18 cellular contexts compared by ENCODE assay signal in genomic region chr10:34200355-34200901, GRCh38.
DNase-seq lines count a peak whose midpoint lies in the region; ATAC-seq and TF ChIP-seq lines count a peak whose summit lies in the region.
"Had no signal": no experiment of that assay in that cellular context is flagged by ENCODE, and none has a peak within 500 bp of the region (broad histone marks: within the 10 kb centered on the region; RNA-seq: fewer than 3 reads in every experiment).

No MANE protein-coding gene starts in this region.

- 15% methylated on average over 4 of the region's 4 CpGs for WGBS in smooth muscle cell (ENCODE audit: low lambda C conversion rate)
- WGBS in GM23248 (ENCODE audit: low coverage in 1 of 2, low lambda C conversion rate in 2 of 2, missing lambda C conversion rate in 2 of 2), 2 experiments = 49 to 57% methylated on average over 4 of the region's 4 CpGs

- ATAC-seq in Right ventricle myocardium inferior = peak; percentile 37
- ATAC-seq: gastrocnemius medialis had no signal

- no peaks in the 10 kb centered on the region for H3K9me2 ChIP-seq in GM23248 (ENCODE audit: insufficient read depth)

- H3K4me1 Mint-ChIP-seq in activated CD4-positive, alpha-beta T cell treated with anti-CD3 and anti-CD28 coated beads, Interleukin-2, amount 10 ng/mL, durations not matched to agents 7 days and 5 days = peaks cover 1% of the 10 kb centered on the region

- POLR2A ChIA-PET in activated CD4-positive, alpha-beta T cell treated with anti-CD3 and anti-CD28 coated beads, Interleukin-2, amount 10 ng/mL, durations not matched to agents 7 days and 5 days (lab: Charles Lee) = no interaction called here

- H3F3A ChIP-seq in smooth muscle cell (ENCODE audit: low read depth) (peaks cover 7% of the 10 kb centered on the region), GM23248 (ENCODE audit: insufficient read depth) (no peaks in the 10 kb centered on the region)

- DNase-seq in Right ventricle myocardium inferior (ENCODE audit: missing footprints) (no peak), right atrium auricular region (ENCODE audit: low spot score) (no peak), NCI-H2227 (lab: John Stamatoyannopoulos, UW; ENCODE audit: unreplicated experiment) (peak; percentile 33), fibroblast of villous mesenchyme (ENCODE audit: low read depth) (peak; percentile 36), smooth muscle cell (lab: John Stamatoyannopoulos, UW; ENCODE audit: unreplicated experiment) (no peak), GM23248 (no peak)
- no peak for DNase-seq in activated CD4-positive, alpha-beta T cell treated with anti-CD3 and anti-CD28 coated beads, Interleukin-2, amount 10 ng/mL, durations not matched to agents 7 days and 5 days
- DNase-seq in stimulated activated CD4-positive, alpha-beta T cell treated with anti-CD3 and anti-CD28 coated beads, Interleukin-1b, Interleukin-23, amount 100 ng/mL, for 48 hours = no peak
- DNase-seq: activated CD4-positive, alpha-beta T cell treated with anti-CD3 and anti-CD28 coated beads, Interleukin-2, amount 50 U/mL, for 48 hours; activated effector memory CD4-positive, alpha-beta T cell treated with Interleukin-2 at 50 U/mL for 16 hours; effector CD8-positive, alpha-beta T cell; gastrocnemius medialis; kidney; NCI-H187; PC-9; stimulated activated CD4-positive, alpha-beta T cell treated with anti-CD3 and anti-CD28 coated beads, Interleukin-2, amount 100 ng/mL, for 48 hours; uterus had no signal

- no peaks in the 10 kb centered on the region for H4K20me1 ChIP-seq in smooth muscle cell (ENCODE audit: low read depth)
- H4K20me1 ChIP-seq in GM23248 (ENCODE audit: insufficient read depth) = no peaks in the 10 kb centered on the region

- in situ Hi-C loops in GM23248 (cut with MboI) = no loop called here

- CTCF ChIA-PET in activated CD4-positive, alpha-beta T cell treated with anti-CD3 and anti-CD28 coated beads, Interleukin-2, amount 10 ng/mL, durations not matched to agents 7 days and 5 days (lab: Charles Lee) = no interaction called here

- H3K27ac ChIP-seq in right atrium auricular region (no peak overlapping the region), smooth muscle cell (ENCODE audit: low read depth) (no peak overlapping the region), GM23248 (no peak overlapping the region)
- H3K27ac ChIP-seq: gastrocnemius medialis, PC-9, uterus had no signal

- H3K9me3 ChIP-seq in right atrium auricular region = no peaks in the 10 kb centered on the region
- H3K9me3 ChIP-seq in smooth muscle cell (replicated peaks; ENCODE audit: low read depth) = no peaks in the 10 kb centered on the region
- H3K9me3 ChIP-seq in GM23248 (ENCODE audit: low read depth) = no peaks in the 10 kb centered on the region
- H3K9me3 ChIP-seq: gastrocnemius medialis, uterus had no signal

- H3K27ac Mint-ChIP-seq in activated CD4-positive, alpha-beta T cell treated with anti-CD3 and anti-CD28 coated beads, Interleukin-2, amount 10 ng/mL, durations not matched to agents 7 days and 5 days = no peak overlapping the region
- H3K27ac Mint-ChIP-seq: T-helper 1 cell treated with Interleukin-12 subunit alpha and Interleukin-12 subunit beta and Interleukin-4 antibody, amounts not matched to agents 30 μg/mL and 1 μg/mL, for 36 hours had no signal

- H3K9ac ChIP-seq in smooth muscle cell (ENCODE audit: low read depth) = no peak overlapping the region
- H3K9ac ChIP-seq in GM23248 = no peak overlapping the region

- H3K36me3 ChIP-seq in right atrium auricular region (no peaks in the 10 kb centered on the region), smooth muscle cell (ENCODE audit: low read depth) (no peaks in the 10 kb centered on the region), GM23248 (ENCODE audit: low read depth) (no peaks in the 10 kb centered on the region)
- H3K36me3 ChIP-seq: gastrocnemius medialis, uterus had no signal

- H2AFZ ChIP-seq in smooth muscle cell (ENCODE audit: low read depth) = no peak overlapping the region
- no peak overlapping the region for H2AFZ ChIP-seq in GM23248
- H2AFZ ChIP-seq: PC-9 had no signal

- H3K4me1 ChIP-seq in right atrium auricular region (no peaks in the 10 kb centered on the region), smooth muscle cell (ENCODE audit: low read depth) (peaks cover 6% of the 10 kb centered on the region), GM23248 (ENCODE audit: insufficient read depth) (no peaks in the 10 kb centered on the region)
- H3K4me1 ChIP-seq: gastrocnemius medialis, uterus had no signal

- H3K4me3 Mint-ChIP-seq in activated CD4-positive, alpha-beta T cell treated with anti-CD3 and anti-CD28 coated beads, Interleukin-2, amount 10 ng/mL, durations not matched to agents 7 days and 5 days = no peak overlapping the region
- H3K4me3 Mint-ChIP-seq: T-helper 1 cell treated with Interleukin-12 subunit alpha and Interleukin-12 subunit beta and Interleukin-4 antibody, amounts not matched to agents 30 μg/mL and 1 μg/mL, for 36 hours had no signal

- no peak for TF ChIP-seq CTCF in right atrium auricular region (IDR thresholded peaks at IDR 0.05)
- no peak for TF ChIP-seq CTCF in fibroblast of villous mesenchyme (IDR thresholded peaks at IDR 0.05; ENCODE audit: insufficient read depth, low read depth, low read length)
- TF ChIP-seq CTCF in smooth muscle cell (IDR thresholded peaks at IDR 0.05; ENCODE audit: borderline replicate concordance, insufficient read depth, poor library complexity, severe bottlenecking) = no peak

- H3K4me2 ChIP-seq in smooth muscle cell (peak overlapping the region; percentile 41), GM23248 (ENCODE audit: unreplicated experiment) (no peak overlapping the region)
- H3K4me2 ChIP-seq: PC-9 had no signal

- H3K4me3 ChIP-seq in right atrium auricular region (no peak overlapping the region), fibroblast of villous mesenchyme (ENCODE audit: low read depth, low read length) (no peak overlapping the region), smooth muscle cell (no peak overlapping the region), GM23248 (no peak overlapping the region)
- H3K4me3 ChIP-seq: gastrocnemius medialis, PC-9, uterus had no signal

- intact Hi-C loops in Right ventricle myocardium inferior (cut with DNase I) = no loop called here

- H3K36me3 Mint-ChIP-seq in activated CD4-positive, alpha-beta T cell treated with anti-CD3 and anti-CD28 coated beads, Interleukin-2, amount 10 ng/mL, durations not matched to agents 7 days and 5 days (ENCODE audit: low read depth) = no peaks in the 10 kb centered on the region

- no peaks in the 10 kb centered on the region for H3K27me3 Mint-ChIP-seq in activated CD4-positive, alpha-beta T cell treated with anti-CD3 and anti-CD28 coated beads, Interleukin-2, amount 10 ng/mL, durations not matched to agents 7 days and 5 days

- H3K9me3 Mint-ChIP-seq in activated CD4-positive, alpha-beta T cell treated with anti-CD3 and anti-CD28 coated beads, Interleukin-2, amount 10 ng/mL, durations not matched to agents 7 days and 5 days = no peaks in the 10 kb centered on the region
- H3K9me3 Mint-ChIP-seq: T-helper 1 cell treated with Interleukin-12 subunit alpha and Interleukin-12 subunit beta and Interleukin-4 antibody, amounts not matched to agents 30 μg/mL and 1 μg/mL, for 36 hours had no signal

- H3K79me2 ChIP-seq in smooth muscle cell (ENCODE audit: low read depth) = no peaks in the 10 kb centered on the region
- H3K79me2 ChIP-seq in GM23248 (ENCODE audit: insufficient read depth) = no peaks in the 10 kb centered on the region

- H3K27me3 ChIP-seq in right atrium auricular region (no peaks in the 10 kb centered on the region), smooth muscle cell (ENCODE audit: low read depth) (no peaks in the 10 kb centered on the region), GM23248 (replicated peaks; ENCODE audit: insufficient read depth) (no peaks in the 10 kb centered on the region)
- H3K27me3 ChIP-seq: gastrocnemius medialis, uterus had no signal

Comparison
In these comparisons a context has a peak if more than half of its experiments do, and no peak if none do; other contexts are left out.
1. DNase-seq: peak in NCI-H2227 (single experiment) and fibroblast of villous mesenchyme (single experiment); none in Right ventricle myocardium inferior (single experiment), right atrium auricular region (single experiment), smooth muscle cell (single experiment), activated CD4-positive, alpha-beta T cell treated with anti-CD3 and anti-CD28 coated beads, Interleukin-2, amount 10 ng/mL, durations not matched to agents 7 days and 5 days (single experiment), GM23248 (single experiment) and stimulated activated CD4-positive, alpha-beta T cell treated with anti-CD3 and anti-CD28 coated beads, Interleukin-1b, Interleukin-23, amount 100 ng/mL, for 48 hours (single experiment).